8 cellular contexts compared by ENCODE assay signal in genomic region chr2:170929686-170930050, GRCh38. TPM values are rescaled to one million over a fixed set of nuclear protein-coding genes. Genes with fewer than 3 reads are reported as not detected.
DNase-seq lines count a peak whose midpoint lies in the region; ATAC-seq lines count a peak whose summit lies in the region.

No MANE protein-coding gene starts in this region.

- H3K4me1 ChIP-seq in BLaER1: peaks cover 32% of the 10 kb centered on the region

- DNase-seq in HuH-7 (ENCODE audit: low spot score) (peak; percentile 64), T-helper 9 cell (peak; percentile 26), cerebellum (ENCODE audit: low spot score) (peak; percentile 44), kidney tubule cell (ENCODE audit: low spot score) (peak; percentile 63)
- peak; percentile 44 for DNase-seq in stimulated activated CD4-positive, alpha-beta T cell treated with anti-CD3 and anti-CD28 coated beads, Interleukin-1b, Interleukin-23, amount 100 ng/mL, for 48 hours

- peaks cover 55% of the 10 kb centered on the region for H4K20me1 ChIP-seq in BLaER1

- peak overlapping the region; percentile 96 for H3K9ac ChIP-seq in BLaER1

- no peaks in the 10 kb centered on the region for H3K27me3 ChIP-seq in BLaER1

- H3K36me3 ChIP-seq in BLaER1: peaks cover 23% of the 10 kb centered on the region; the same call in 1 of the 2 replicates

- peak overlapping the region; percentile 98 for H3K4me3 ChIP-seq in BLaER1

- H3K4me2 ChIP-seq in BLaER1: peak overlapping the region; percentile 87

- ATAC-seq in GM19324 (IDR thresholded peaks at IDR 0.05; ENCODE audit: low FRiP score, unreplicated experiment): peak; percentile 17
- ATAC-seq in HG02840 (IDR thresholded peaks at IDR 0.05; ENCODE audit: low FRiP score, unreplicated experiment): no peak

- peak overlapping the region; percentile 96 for H3K27ac ChIP-seq in BLaER1

- H3K9me3 ChIP-seq in BLaER1: peaks cover 22% of the 10 kb centered on the region

RNA-seq across cellular contexts. Expression of gene GORASP2, which starts 0.6 kb away (rescaled TPM):
- 25.0 TPM for total RNA-seq in cerebellum
